17 cellular contexts compared by ENCODE assay signal in genomic region chr16:13098536-13098935, GRCh38.
DNase-seq lines count a peak whose midpoint lies in the region; ATAC-seq and TF ChIP-seq lines count a peak whose summit lies in the region.
"Had no signal": no experiment of that assay in that cellular context is flagged by ENCODE, and none has a peak within 500 bp of the region (broad histone marks: within the 10 kb centered on the region; RNA-seq: fewer than 3 reads in every experiment).

No MANE protein-coding gene starts in this region.

- CTCF ChIA-PET in PC-9 (lab: Charles Lee) (no interaction called here), OCI-LY7 (lab: Charles Lee; ENCODE audit: unreplicated experiment) (no interaction called here)

- no peaks in the 10 kb centered on the region for H3K36me3 Mint-ChIP-seq in T-helper 17 cell (ENCODE audit: low read depth)

- POLR2A ChIA-PET in PC-9 (lab: Charles Lee; ENCODE audit: unreplicated experiment) (interaction anchor here (0.7 kb wide), 1 partner anchor 199 kb away, joined by 8 read pairs; no protein-coding TSS in a partner anchor), OCI-LY7 (lab: Charles Lee) (no interaction called here)

- H3K4me3 Mint-ChIP-seq in T-helper 17 cell: no peak overlapping the region
- H3K4me3 Mint-ChIP-seq: CD4-positive, alpha-beta T cell; H9 had no signal

- intact Hi-C loops in PC-9 (cut with micrococcal nuclease; ENCODE audit: unreplicated experiment): no loop called here
- intact Hi-C loops in OCI-LY7 (cut with micrococcal nuclease; ENCODE audit: unreplicated experiment): no loop called here

- H3K9me3 ChIP-seq in PC-9 (ENCODE audit: insufficient read depth, low read depth) (0 out of 2 replicates have a peak, but pooled peaks cover 2% of the 10 kb centered on the region), T-helper 17 cell (ENCODE audit: control insufficient read depth, low read length, poor library complexity, severe bottlenecking) (no peaks in the 10 kb centered on the region), OCI-LY7 (ENCODE audit: low read length) (no peaks in the 10 kb centered on the region)

- no peaks in the 10 kb centered on the region; the same call in 1 of the 2 replicates for H3K9me2 ChIP-seq in PC-9 (ENCODE audit: insufficient read depth)
- no peaks in the 10 kb centered on the region for H3K9me2 ChIP-seq in OCI-LY7 (ENCODE audit: insufficient read depth, low read length)

- no peak for TF ChIP-seq CTCF in PC-9 (conservative IDR thresholded peaks at IDR 0.05)
- TF ChIP-seq CTCF in epithelial cell of esophagus (IDR thresholded peaks at IDR 0.05; ENCODE audit: insufficient read depth, low read depth, low read length, missing control alignments): no peak
- no peak for TF ChIP-seq CTCF in OCI-LY7 (conservative IDR thresholded peaks at IDR 0.05; ENCODE audit: low read length)

- H3K4me2 ChIP-seq in PC-9 (no peak overlapping the region), OCI-LY7 (ENCODE audit: low read length) (no peak overlapping the region)

- no peaks in the 10 kb centered on the region for H3K27me3 ChIP-seq in PC-9 (ENCODE audit: insufficient read depth, low read depth)
- H3K27me3 ChIP-seq: BE2C, SJSA1 had no signal

- peaks cover 32% of the 10 kb centered on the region; the same call in 1 of the 2 replicates for H3F3A ChIP-seq in PC-9 (ENCODE audit: insufficient read depth, low read depth)

- DNase-seq in PC-9 (peak in 1 of 2 experiments; percentile 68), epithelial cell of esophagus (ENCODE audit: low read depth) (peak; percentile 51), kidney tubule cell (ENCODE audit: low spot score) (peak; percentile 39), GDM1 (lab: John Stamatoyannopoulos, UW) (no peak), NCI-H226 (no peak), T-helper 17 cell (no peak), OCI-LY7 (ENCODE audit: low spot score) (no peak)
- DNase-seq: BE2C; CD4-positive, alpha-beta T cell; EL; H9; IMR-90; Kasumi-1; NCI-H187; NCI-H345; OCI-M1 had no signal

- no peak for ATAC-seq in T-helper 17 cell

- no peak overlapping the region for H3K27ac Mint-ChIP-seq in T-helper 17 cell
- H3K27ac Mint-ChIP-seq: CD4-positive, alpha-beta T cell had no signal

- H4K20me1 ChIP-seq in PC-9 (ENCODE audit: insufficient read depth) (peaks cover 53% of the 10 kb centered on the region), OCI-LY7 (ENCODE audit: insufficient read depth, low read length) (no peaks in the 10 kb centered on the region)

- no peaks in the 10 kb centered on the region for H3K4me1 Mint-ChIP-seq in T-helper 17 cell

- no peak overlapping the region for H3K4me3 ChIP-seq in PC-9
- no peak overlapping the region for H3K4me3 ChIP-seq in epithelial cell of esophagus (ENCODE audit: low read length)
- no peak overlapping the region for H3K4me3 ChIP-seq in OCI-LY7 (ENCODE audit: low read depth, low read length, poor library complexity, severe bottlenecking)
- H3K4me3 ChIP-seq: SJSA1 had no signal

- no peaks in the 10 kb centered on the region for H3K27me3 Mint-ChIP-seq in T-helper 17 cell
- H3K27me3 Mint-ChIP-seq: CD4-positive, alpha-beta T cell had no signal

- BruUV-seq in PC-9 (replicated peaks; lab: Mats Ljungman, UMichigan) (no TSS peak), OCI-LY7 (replicated peaks; lab: Mats Ljungman, UMichigan) (no TSS peak)

- H3K36me3 ChIP-seq in PC-9 (ENCODE audit: low read depth) (no peaks in the 10 kb centered on the region), OCI-LY7 (ENCODE audit: insufficient read depth, low read length) (no peaks in the 10 kb centered on the region)
- H3K36me3 ChIP-seq: BE2C, SJSA1 had no signal

- peaks cover 17% of the 10 kb centered on the region for H3K4me1 ChIP-seq in PC-9 (replicated peaks; ENCODE audit: insufficient read depth)
- no peaks in the 10 kb centered on the region for H3K4me1 ChIP-seq in OCI-LY7 (ENCODE audit: insufficient read depth, low read length, poor library complexity, severe bottlenecking)
- H3K4me1 ChIP-seq: BE2C, SJSA1 had no signal

- H2AFZ ChIP-seq in PC-9: no peak overlapping the region
- H2AFZ ChIP-seq in OCI-LY7 (ENCODE audit: low read length): no peak overlapping the region

- peak overlapping the region; percentile 11 for H3K27ac ChIP-seq in PC-9
- H3K27ac ChIP-seq in OCI-LY7 (ENCODE audit: low read depth, low read length, poor library complexity, severe bottlenecking): no peak overlapping the region
- H3K27ac ChIP-seq: SJSA1 had no signal

- peaks cover 89% of the 10 kb centered on the region for H3K79me2 ChIP-seq in PC-9 (ENCODE audit: low read depth)
- no peaks in the 10 kb centered on the region for H3K79me2 ChIP-seq in OCI-LY7 (ENCODE audit: insufficient read depth, low read depth, low read length)

Comparison
In these comparisons a context has a peak if more than half of its experiments do, and no peak if none do; other contexts are left out.
1. DNase-seq: peak in epithelial cell of esophagus (single experiment) and kidney tubule cell (single experiment); none in GDM1 (single experiment), NCI-H226 (single experiment), T-helper 17 cell (0 of 3) and OCI-LY7 (single experiment).